ENCODE assay signal across 12 cellular contexts in genomic region chr22:42887523-42888507, GRCh38. TPM values are rescaled to one million over a fixed set of nuclear protein-coding genes. Genes with fewer than 3 reads are reported as not detected.
DNase-seq lines count a peak whose midpoint lies in the region; TF ChIP-seq lines count a peak whose summit lies in the region.
"Had no signal": no experiment of that assay in that cellular context is flagged by ENCODE, and none has a peak within 500 bp of the region (broad histone marks: within the 10 kb centered on the region; RNA-seq: fewer than 3 reads in every experiment).

No MANE protein-coding gene starts in this region.

- no peaks in the 10 kb centered on the region for H3K9me3 Mint-ChIP-seq in CD8-positive, alpha-beta memory T cell
- peaks cover 2% of the 10 kb centered on the region for H3K9me3 Mint-ChIP-seq in glutamatergic neuron (ENCODE audit: unreplicated experiment)

- TF ChIP-seq CTCF in epithelial cell of proximal tubule (conservative IDR thresholded peaks at IDR 0.05; ENCODE audit: low read depth, low read length) (no peak), neutrophil (IDR thresholded peaks at IDR 0.05) (no peak), glutamatergic neuron (IDR thresholded peaks at IDR 0.05; ENCODE audit: partially characterized antibody, unreplicated experiment) (no peak)

- DNase-seq in CD8-positive, alpha-beta memory T cell = no peak
- DNase-seq in epithelial cell of proximal tubule (ENCODE audit: low read depth) (peak; percentile 58), SKM-1 treated with dmso at 0.1 percent for 144 hours (lab: John Stamatoyannopoulos, UW; ENCODE audit: unreplicated experiment) (no peak), glutamatergic neuron (no peak)
- no peak for DNase-seq in stimulated activated CD4-positive, alpha-beta T cell treated with anti-CD3 and anti-CD28 coated beads, Interleukin-1b, Interleukin-23, amount 100 ng/mL, for 48 hours
- DNase-seq: activated naive CD4-positive, alpha-beta T cell; central memory CD4-positive, alpha-beta T cell; NCI-H2171 treated with DMSO at 0.1 percent for 48 hours; PC-3 had no signal

- H3K27ac Mint-ChIP-seq in CD8-positive, alpha-beta memory T cell = peak overlapping the region in 7 of 8 donors; percentile 32 to 97 (median 72)
- H3K27ac Mint-ChIP-seq in glutamatergic neuron (ENCODE audit: unreplicated experiment) = no peak overlapping the region

- peaks cover 5% of the 10 kb centered on the region for H3K4me1 ChIP-seq in CD8-positive, alpha-beta memory T cell (ENCODE audit: insufficient read depth, low read length)
- peaks cover under 1% of the 10 kb centered on the region; the same call in 1 of the 2 replicates for H3K4me1 ChIP-seq in HUES48 (ENCODE audit: control insufficient read depth, insufficient read depth, low read length)
- H3K4me1 ChIP-seq in neutrophil (ENCODE audit: control insufficient read depth in 1 of 2, insufficient read depth in 1 of 2, low read depth in 1 of 2, low read length in 1 of 2) = peaks cover 55 to 59% of the 10 kb centered on the region in 2 experiments

- H3K27me3 Mint-ChIP-seq in CD8-positive, alpha-beta memory T cell = no peaks in the 10 kb centered on the region
- H3K27me3 Mint-ChIP-seq in glutamatergic neuron (ENCODE audit: unreplicated experiment) = peaks cover 2% of the 10 kb centered on the region

- CTCF ChIA-PET in CD8-positive, alpha-beta memory T cell (lab: Charles Lee) = no interaction called here

- H3K4me3 Mint-ChIP-seq in CD8-positive, alpha-beta memory T cell = no peak overlapping the region
- no peak overlapping the region for H3K4me3 Mint-ChIP-seq in glutamatergic neuron (ENCODE audit: unreplicated experiment)

- H3K27ac ChIP-seq in CD8-positive, alpha-beta memory T cell (ENCODE audit: low read depth, low read length) = no peak overlapping the region
- peak overlapping the region; percentile 47 for H3K27ac ChIP-seq in HUES48 (ENCODE audit: low read depth, low read length)
- peak overlapping the region; percentile 90 for H3K27ac ChIP-seq in neutrophil
- H3K27ac ChIP-seq: esophagus muscularis mucosa had no signal

- POLR2A ChIA-PET in CD8-positive, alpha-beta memory T cell (lab: Charles Lee) = no interaction called here

- no peaks in the 10 kb centered on the region for H3K27me3 ChIP-seq in CD8-positive, alpha-beta memory T cell (ENCODE audit: insufficient read depth, low read length, poor library complexity, severe bottlenecking)
- H3K27me3 ChIP-seq in HUES48 (ENCODE audit: control insufficient read depth, insufficient read depth, low read length) (no peaks in the 10 kb centered on the region), neutrophil (no peaks in the 10 kb centered on the region)
- H3K27me3 ChIP-seq: esophagus muscularis mucosa had no signal

- no peak overlapping the region for H3K4me3 ChIP-seq in CD8-positive, alpha-beta memory T cell (ENCODE audit: low read length)
- no peak overlapping the region for H3K4me3 ChIP-seq in HUES48 (ENCODE audit: low read depth, low read length)
- H3K4me3 ChIP-seq in epithelial cell of proximal tubule (ENCODE audit: low read depth, low read length) = no peak overlapping the region
- no peak overlapping the region for H3K4me3 ChIP-seq in neutrophil (ENCODE audit: low read depth in 1 of 2, low read length in 1 of 2)
- H3K4me3 ChIP-seq: esophagus muscularis mucosa had no signal

- H3K36me3 Mint-ChIP-seq in CD8-positive, alpha-beta memory T cell = peaks cover 0 to 81% (median 6%) of the 10 kb centered on the region in 3 donors
- H3K36me3 Mint-ChIP-seq in glutamatergic neuron (ENCODE audit: unreplicated experiment) = peaks cover 5% of the 10 kb centered on the region

- peaks cover 19 to 27% (median 21%) of the 10 kb centered on the region in 3 donors for H3K4me1 Mint-ChIP-seq in CD8-positive, alpha-beta memory T cell
- H3K4me1 Mint-ChIP-seq in glutamatergic neuron (ENCODE audit: low read depth, unreplicated experiment) = peaks cover 3% of the 10 kb centered on the region

- no peaks in the 10 kb centered on the region for H3K9me3 ChIP-seq in CD8-positive, alpha-beta memory T cell (ENCODE audit: low read length)
- H3K9me3 ChIP-seq in HUES48 (ENCODE audit: control insufficient read depth, insufficient read depth, low read length) (no peaks in the 10 kb centered on the region), neutrophil (no peaks in the 10 kb centered on the region)
- H3K9me3 ChIP-seq: esophagus muscularis mucosa had no signal

- peaks cover 14% of the 10 kb centered on the region for H3K36me3 ChIP-seq in CD8-positive, alpha-beta memory T cell (ENCODE audit: insufficient read depth, low read length)
- H3K36me3 ChIP-seq in HUES48 (ENCODE audit: control insufficient read depth, insufficient read depth, low read length) (peaks cover 72% of the 10 kb centered on the region), neutrophil (peaks cover 71% of the 10 kb centered on the region)

- H3K9ac ChIP-seq in HUES48 (ENCODE audit: low read depth, low read length) = no peak overlapping the region; the same call in 1 of the 2 replicates

RNA-seq across cellular contexts. Expression of gene ARFGAP3, which starts 30.7 kb away (rescaled TPM):
- 10 to 100 TPM; 32.2 to 33.0 TPM for total RNA-seq in CD8-positive, alpha-beta memory T cell
- 50.0 TPM for polyA plus RNA-seq in CD8-positive, alpha-beta memory T cell
- total RNA-seq in epithelial cell of proximal tubule (50.1 and 62.2 TPM in 2 replicates), glutamatergic neuron (ENCODE audit: unreplicated experiment) (18.4 TPM)
